ENCODE assay signal across 1 cellular context in genomic region chr7:84196007-84196551, GRCh38.
TF ChIP-seq lines count a peak whose summit lies in the region.

No MANE protein-coding gene starts in this region.

TF ChIP-seq in SK-N-SH, 30 proteins besides CTCF, POLR2A, EP300 and RAD21 (continued from another document):
- no peak for TF ChIP-seq REST (IDR thresholded peaks at IDR 0.05; ENCODE audit: low read depth, low read length)
- no peak for TF ChIP-seq USF2 (IDR thresholded peaks at IDR 0.05; ENCODE audit: borderline replicate concordance, low read depth, low read length)
